9 cellular contexts compared by ENCODE assay signal in genomic region chr17:18712354-18712999, GRCh38. TPM values are rescaled to one million over a fixed set of nuclear protein-coding genes. Genes with fewer than 3 reads are reported as not detected.
DNase-seq lines count a peak whose midpoint lies in the region; ATAC-seq and TF ChIP-seq lines count a peak whose summit lies in the region.
"Not testable (repeated sequence)": the region's sequence is repeated elsewhere in the genome, so short reads cannot be mapped to it uniquely, and the experiment has no call there.
"Had no signal": no experiment of that assay in that cellular context is flagged by ENCODE, and none has a peak within 500 bp of the region (broad histone marks: within the 10 kb centered on the region; RNA-seq: fewer than 3 reads in every experiment).

No MANE protein-coding gene starts in this region.

- H3K9ac ChIP-seq in HCT116 (ENCODE audit: low read length), result not testable (repeated sequence)

- not testable (repeated sequence) for H3K4me1 Mint-ChIP-seq in activated B cell treated with CpG ODN at 0.5 μM for 24 hours; naive thymus-derived CD4-positive, alpha-beta T cell

- not testable (repeated sequence) for H3K36me3 ChIP-seq in HCT116 (ENCODE audit: control insufficient read depth in 1 of 2, insufficient read depth in 2 of 2, low read length in 2 of 2); naive thymus-derived CD4-positive, alpha-beta T cell (ENCODE audit: control insufficient read depth in 2 of 3, insufficient read depth in 3 of 3, low read length in 3 of 3)

- H3K27ac ChIP-seq in HCT116 (ENCODE audit: low read depth, low read length); foreskin keratinocyte; naive thymus-derived CD4-positive, alpha-beta T cell (ENCODE audit: low read depth, low read length): not testable (repeated sequence)

- not testable (repeated sequence) for H3K27ac Mint-ChIP-seq in activated B cell treated with CpG ODN at 0.5 μM for 24 hours; naive thymus-derived CD4-positive, alpha-beta T cell

- TF ChIP-seq POLR2A in HCT116 (IDR thresholded peaks at IDR 0.05; ENCODE audit: borderline replicate concordance, extremely low read depth, insufficient read depth, insufficient read length), result not testable (repeated sequence)

- H4K20me1 ChIP-seq in HCT116 (ENCODE audit: insufficient read depth), result not testable (repeated sequence)

- not testable (repeated sequence) for H2AFZ ChIP-seq in HCT116 (ENCODE audit: low read depth, low read length, poor library complexity, severe bottlenecking)

- not testable (repeated sequence) for H3K9me3 Mint-ChIP-seq in activated B cell treated with CpG ODN at 0.5 μM for 24 hours; naive thymus-derived CD4-positive, alpha-beta T cell

- H3K27me3 Mint-ChIP-seq in activated B cell treated with CpG ODN at 0.5 μM for 24 hours; naive thymus-derived CD4-positive, alpha-beta T cell: not testable (repeated sequence)

- peak; percentile 61 for TF ChIP-seq RAD21 in HCT116 (IDR thresholded peaks at IDR 0.05; ENCODE audit: low read depth)

- intact Hi-C loops in HCT116 (cut with micrococcal nuclease); activated B cell treated with CpG ODN at 0.5 μM for 24 hours (cut with micrococcal nuclease); naive thymus-derived CD4-positive, alpha-beta T cell (cut with micrococcal nuclease): not testable (repeated sequence)

- POLR2A ChIA-PET in HCT116 (lab: Charles Lee); activated B cell treated with CpG ODN at 0.5 μM for 24 hours (lab: Charles Lee); naive thymus-derived CD4-positive, alpha-beta T cell (lab: Charles Lee): not testable (repeated sequence)

- H3K36me3 Mint-ChIP-seq in activated B cell treated with CpG ODN at 0.5 μM for 24 hours (ENCODE audit: low read depth); naive thymus-derived CD4-positive, alpha-beta T cell: not testable (repeated sequence)

- H3K4me3 Mint-ChIP-seq in activated B cell treated with CpG ODN at 0.5 μM for 24 hours; naive thymus-derived CD4-positive, alpha-beta T cell: not testable (repeated sequence)

- not testable (repeated sequence) for H3K9me2 ChIP-seq in HCT116 (ENCODE audit: insufficient read depth)

- RAD21 ChIA-PET in HCT116 (lab: Charles Lee; ENCODE audit: low non-redundant PET in 1 of 2, low total read pairs in 2 of 2, uncharacterized antibody in 2 of 2, unreplicated experiment in 2 of 2), result not testable (repeated sequence)

- ATAC-seq in HCT116 (peak; percentile 90), activated B cell treated with CpG ODN at 0.5 μM for 24 hours (ENCODE audit: low read depth) (peak; percentile 62), foreskin keratinocyte (peak; percentile 35)
- peak; percentile 86 for ATAC-seq in naive thymus-derived CD4-positive, alpha-beta T cell

- peak; percentile 36 to 42 (median 41); a peak in 5 of 6 replicates for TF ChIP-seq CTCF in HCT116 (IDR thresholded peaks at IDR 0.05 in 2 of 3, conservative IDR thresholded peaks at IDR 0.05 in 1 of 3; ENCODE audit: borderline replicate concordance in 1 of 3, insufficient read depth in 1 of 3, low read depth in 2 of 3, low read length in 2 of 3)
- TF ChIP-seq CTCF in activated B cell treated with CpG ODN at 0.5 μM for 24 hours (IDR thresholded peaks at IDR 0.05), result not testable (repeated sequence)
- TF ChIP-seq CTCF in foreskin keratinocyte (conservative IDR thresholded peaks at IDR 0.05), result peak; percentile 69

- CTCF ChIA-PET in HCT116 (lab: Charles Lee); activated B cell treated with CpG ODN at 0.5 μM for 24 hours (lab: Charles Lee): not testable (repeated sequence)
- CTCF ChIA-PET in naive thymus-derived CD4-positive, alpha-beta T cell (lab: Charles Lee), result interaction anchor here (0.6 kb wide), 1 partner anchor 86 kb away, joined by 3 read pairs; no protein-coding TSS in a partner anchor

- 0 out of 2 replicates have a peak overlapping the region, but pooled peaks have one; percentile 18 for H3K4me2 ChIP-seq in HCT116 (ENCODE audit: low read length)

- H3K9me3 ChIP-seq in HCT116 (ENCODE audit: control insufficient read depth in 1 of 2, insufficient read depth in 1 of 2, low read depth in 1 of 2, low read length in 2 of 2); naive thymus-derived CD4-positive, alpha-beta T cell (ENCODE audit: control insufficient read depth in 2 of 3, low read length in 3 of 3): not testable (repeated sequence)

- H3K4me1 ChIP-seq in HCT116 (ENCODE audit: control insufficient read depth in 1 of 2, insufficient read depth in 2 of 2, low read length in 2 of 2); foreskin keratinocyte; naive thymus-derived CD4-positive, alpha-beta T cell (ENCODE audit: control insufficient read depth in 2 of 2, insufficient read depth in 2 of 2, low read length in 2 of 2): not testable (repeated sequence)

- DNase-seq in Ammon's horn (ENCODE audit: low spot score) (peak; percentile 76), HCT116 (ENCODE audit: low read depth, low spot score) (peak; percentile 28), NCI-H69 (lab: John Stamatoyannopoulos, UW) (peak; percentile 36), amygdala (lab: John Stamatoyannopoulos, UW) (peak in 37 of 56 donors; percentile 0 to 82 (median 21)), foreskin keratinocyte (peak in 1 of 2 donors; percentile 2)
- not testable (repeated sequence) for DNase-seq in activated B cell treated with CpG ODN at 0.5 μM for 24 hours
- DNase-seq in naive thymus-derived CD4-positive, alpha-beta T cell, result peak; percentile 28 to 64 (median 51)
- DNase-seq in stimulated activated CD8-positive, alpha-beta memory T cell treated with anti-CD3 and anti-CD28 coated beads, Interleukin-12 subunit alpha, Interleukin-12 subunit beta, amount 100 ng/mL, for 1 hour (ENCODE audit: low read depth), result peak; percentile 33

- not testable (repeated sequence) for BruUV-seq in HCT116 (replicated peaks; lab: Mats Ljungman, UMichigan)

- not testable (repeated sequence) for H3K79me2 ChIP-seq in HCT116 (ENCODE audit: insufficient read depth, low read length)

- not testable (repeated sequence) for H3K4me3 ChIP-seq in HCT116 (replicated peaks in 1 of 2; ENCODE audit: low read depth in 1 of 2, low read length in 2 of 2); naive thymus-derived CD4-positive, alpha-beta T cell (ENCODE audit: low read length)

- not testable (repeated sequence) for H3K27me3 ChIP-seq in HCT116 (ENCODE audit: insufficient read depth, low read length); foreskin keratinocyte; naive thymus-derived CD4-positive, alpha-beta T cell (ENCODE audit: control insufficient read depth in 2 of 2, insufficient read depth in 2 of 2, low read length in 2 of 2)

RNA-seq across cellular contexts. Expression of gene FOXO3B, which starts 30.4 kb away (rescaled TPM):
- total RNA-seq in HCT116 (2021; ENCODE audit: unreplicated experiment) (3.1 TPM), activated B cell treated with CpG ODN at 0.5 μM for 24 hours (5.8 and 7.6 TPM in 2 replicates), foreskin keratinocyte (1.9 and 3.3 TPM in 2 replicates)
- 1.6 and 1.8 TPM in 2 replicates for polyA plus RNA-seq in HCT116 (2012)
- 0.19 and 0.54 TPM in 2 replicates for polyA plus RNA-seq in foreskin keratinocyte
- 1 to 10 TPM; 3.8 to 9.6 (median 5.3) TPM for total RNA-seq in naive thymus-derived CD4-positive, alpha-beta T cell
- 1 to 10 TPM; 2.4 to 3.8 TPM for polyA plus RNA-seq in naive thymus-derived CD4-positive, alpha-beta T cell

RNA-seq across cellular contexts. Expression of gene FBXW10, which starts 31.4 kb away (rescaled TPM):
- total RNA-seq in HCT116 (2021; ENCODE audit: unreplicated experiment) (not detected), activated B cell treated with CpG ODN at 0.5 μM for 24 hours (0.07 TPM in 1 of 2 replicates, not detected in the other), foreskin keratinocyte (0.04 TPM in 1 of 2 replicates, not detected in the other)
- polyA plus RNA-seq in HCT116 (2012), result 0.02 TPM in 1 of 2 replicates, not detected in the other
- polyA plus RNA-seq in foreskin keratinocyte, result 0.01 and 0.02 TPM in 2 replicates
- under 1 TPM in 1 of 5 experiments, not detected in 4; 0.07 TPM for total RNA-seq in naive thymus-derived CD4-positive, alpha-beta T cell
- not detected for polyA plus RNA-seq in naive thymus-derived CD4-positive, alpha-beta T cell
- total RNA-seq: mononuclear cell had no signal

Comparison
In these comparisons a context has a peak if more than half of its experiments do, and no peak if none do; other contexts are left out.
1. ATAC-seq: peak in every context shown above with its lines; median percentile 90 in HCT116; 86 in naive thymus-derived CD4-positive, alpha-beta T cell; 62 in activated B cell treated with CpG ODN at 0.5 μM for 24 hours; 35 in foreskin keratinocyte.